ENCODE assay signal across 11 cellular contexts in the genomic region with DNA sequence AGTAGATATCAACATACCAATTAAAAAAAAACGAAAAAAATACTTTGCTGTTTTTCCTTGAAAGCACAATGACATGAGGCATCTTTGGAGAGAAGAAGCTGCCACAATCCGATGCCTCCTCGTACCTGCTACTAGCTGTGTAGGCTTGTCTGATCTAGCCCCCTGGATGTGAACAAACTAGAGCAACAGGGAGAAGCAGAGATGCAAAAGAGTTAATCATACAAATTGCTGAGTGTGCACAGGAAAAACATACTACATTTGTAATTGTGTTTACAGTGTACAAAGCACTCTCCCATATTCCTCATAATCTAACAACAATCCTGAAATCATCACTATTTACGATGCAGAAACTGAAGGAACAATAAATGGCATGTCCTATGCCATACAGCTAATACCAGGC.
DNase-seq lines count a peak whose midpoint lies in the region; ATAC-seq, FAIRE-seq and TF ChIP-seq lines count a peak whose summit lies in the region.
"Had no signal": no experiment of that assay in that cellular context is flagged by ENCODE, and none has a peak within 500 bp of the region (broad histone marks: within the 10 kb centered on the region; RNA-seq: fewer than 3 reads in every experiment).

No MANE protein-coding gene starts in this region.

- H3K79me2 ChIP-seq in PC-3 (ENCODE audit: low read length) (no peaks in the 10 kb centered on the region), smooth muscle cell (ENCODE audit: low read depth) (no peaks in the 10 kb centered on the region)

- H4K20me1 ChIP-seq in PC-3 (ENCODE audit: low read length) (no peaks in the 10 kb centered on the region), smooth muscle cell (ENCODE audit: low read depth) (no peaks in the 10 kb centered on the region)

- H3K9ac ChIP-seq in PC-3 (ENCODE audit: low read length): peak overlapping the region; percentile 60
- H3K9ac ChIP-seq in smooth muscle cell (ENCODE audit: low read depth): peak overlapping the region; percentile 68

- FAIRE-seq in GM12891 (lab: Jason Lieb, UNC): peak; percentile 65

- H3K4me3 ChIP-seq in PC-3 (ENCODE audit: low read length) (no peak overlapping the region), epithelial cell of esophagus (ENCODE audit: low read length) (no peak overlapping the region), smooth muscle cell (no peak overlapping the region)
- H3K4me3 ChIP-seq: dorsolateral prefrontal cortex had no signal

- TF ChIP-seq CTCF in PC-3 (conservative IDR thresholded peaks at IDR 0.05; ENCODE audit: low read depth, low read length) (no peak), epithelial cell of esophagus (IDR thresholded peaks at IDR 0.05; ENCODE audit: insufficient read depth, low read depth, low read length, missing control alignments) (no peak), smooth muscle cell (IDR thresholded peaks at IDR 0.05; ENCODE audit: borderline replicate concordance, insufficient read depth, poor library complexity, severe bottlenecking) (no peak)

- intact Hi-C loops in PC-3 (cut with micrococcal nuclease): no loop called here

- H3K9me3 ChIP-seq in PC-3 (ENCODE audit: low read length) (no peaks in the 10 kb centered on the region), smooth muscle cell (replicated peaks; ENCODE audit: low read depth) (no peaks in the 10 kb centered on the region)

- ATAC-seq in PC-3 (no peak), left lobe of liver (no peak)

- H3K27ac ChIP-seq in PC-3 (ENCODE audit: low read length) (peak overlapping the region; percentile 85), smooth muscle cell (ENCODE audit: low read depth) (peak overlapping the region; percentile 94)

- DNase-seq in GM12891 (ENCODE audit: insufficient read length, low spot score): no peak
- no peak for DNase-seq in PC-3
- peak; percentile 40 for DNase-seq in epithelial cell of esophagus (ENCODE audit: low read depth)
- no peak for DNase-seq in smooth muscle cell (lab: John Stamatoyannopoulos, UW; ENCODE audit: unreplicated experiment)
- DNase-seq in left lobe of liver (ENCODE audit: low spot score): no peak
- no peak for DNase-seq in activated naive CD4-positive, alpha-beta T cell treated with anti-CD3 and anti-CD28 coated beads, Interleukin-2, amount 50 U/mL, for 16 hours
- no peak for DNase-seq in NCI-H2227 treated with DMSO at 0.1 percent for 48 hours (lab: John Stamatoyannopoulos, UW)
- DNase-seq in GF-D8 (lab: John Stamatoyannopoulos, UW): no peak
- DNase-seq: NCI-H446, SHP77 had no signal

- POLR2A ChIA-PET in PC-3 (lab: Charles Lee; ENCODE audit: unreplicated experiment): no interaction called here

- H3K27me3 ChIP-seq in PC-3 (ENCODE audit: low read length) (no peaks in the 10 kb centered on the region), smooth muscle cell (ENCODE audit: low read depth) (no peaks in the 10 kb centered on the region)
- H3K27me3 ChIP-seq: dorsolateral prefrontal cortex had no signal

- BruUV-seq in PC-3 (replicated peaks; lab: Mats Ljungman, UMichigan): no TSS peak

- TF ChIP-seq POLR2A in GM12891 (IDR thresholded peaks at IDR 0.05; ENCODE audit: low read depth, low read length): no peak

- peaks cover 29% of the 10 kb centered on the region for H3K4me1 ChIP-seq in PC-3 (ENCODE audit: insufficient read depth, low read length)
- peaks cover 10% of the 10 kb centered on the region for H3K4me1 ChIP-seq in smooth muscle cell (ENCODE audit: low read depth)

- H2AFZ ChIP-seq in PC-3 (ENCODE audit: low read length): 0 out of 2 replicates have a peak overlapping the region, but pooled peaks have one; percentile 37
- H2AFZ ChIP-seq in smooth muscle cell (ENCODE audit: low read depth): no peak overlapping the region

- H3F3A ChIP-seq in PC-3 (ENCODE audit: low read length, unreplicated experiment): no peaks in the 10 kb centered on the region
- H3F3A ChIP-seq in smooth muscle cell (ENCODE audit: low read depth): peaks cover 5% of the 10 kb centered on the region

- H3K4me2 ChIP-seq in PC-3 (ENCODE audit: low read length) (peak overlapping the region; percentile 67), smooth muscle cell (no peak overlapping the region)

- no peaks in the 10 kb centered on the region for H3K9me2 ChIP-seq in PC-3 (replicated peaks; ENCODE audit: low read length)

- H3K36me3 ChIP-seq in PC-3 (ENCODE audit: low read depth, low read length): no peaks in the 10 kb centered on the region
- no peaks in the 10 kb centered on the region for H3K36me3 ChIP-seq in smooth muscle cell (ENCODE audit: low read depth)

- 89% methylated on average over 4 of the region's 4 CpGs for WGBS in smooth muscle cell (ENCODE audit: low lambda C conversion rate)

- CTCF ChIA-PET in PC-3 (lab: Charles Lee): no interaction called here

TF ChIP-seq in GM12891, 5 proteins besides CTCF, POLR2A, EP300 and RAD21:
- no peak for TF ChIP-seq POLR2AphosphoS5 (IDR thresholded peaks at IDR 0.05; ENCODE audit: low read depth, low read length)
- TF ChIP-seq TAF1 (IDR thresholded peaks at IDR 0.05; ENCODE audit: low read depth, low read length): no peak
- no peak for TF ChIP-seq PAX5 (IDR thresholded peaks at IDR 0.05; ENCODE audit: insufficient read depth, low read length, severe bottlenecking)
- TF ChIP-seq POU2F2 (IDR thresholded peaks at IDR 0.05; ENCODE audit: low read depth, low read length): no peak
- no peak for TF ChIP-seq SPI1 (IDR thresholded peaks at IDR 0.05; ENCODE audit: low read depth, low read length)
